16 cellular contexts compared by ENCODE assay signal in the genomic region with DNA sequence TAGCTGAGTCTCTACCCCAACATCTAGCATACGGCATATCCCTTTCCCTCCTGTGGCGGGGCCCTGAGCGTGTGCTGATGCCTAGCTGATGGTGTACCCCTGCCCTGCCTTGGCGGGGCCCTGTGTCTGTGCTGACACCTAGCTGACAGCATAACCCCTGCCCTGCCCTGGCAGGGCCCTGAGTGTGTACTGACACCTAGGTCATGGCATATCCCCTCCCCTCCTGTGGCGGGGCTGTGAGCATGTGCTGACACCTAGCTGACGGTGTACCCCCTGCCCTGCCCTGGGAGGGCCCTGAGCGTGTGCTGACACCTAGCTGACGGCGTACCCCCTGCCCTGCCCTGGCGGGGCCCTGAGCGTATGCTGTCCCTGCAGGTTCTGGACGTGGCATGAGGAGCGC.
"Had no signal": no experiment of that assay in that cellular context is flagged by ENCODE, and none has a peak within 500 bp of the region (broad histone marks: within the 10 kb centered on the region; RNA-seq: fewer than 3 reads in every experiment).

No MANE protein-coding gene starts in this region.

- H3K9me3 Mint-ChIP-seq: brain; naive thymus-derived CD8-positive, alpha-beta T cell had no signal

- H3K27me3 Mint-ChIP-seq: brain; naive thymus-derived CD8-positive, alpha-beta T cell had no signal

- DNase-seq: activated gamma-delta T cell; central memory CD4-positive, alpha-beta T cell; effector CD4-positive, alpha-beta T cell; foreskin fibroblast; hippocampal formation; kidney; left ventricle myocardium inferior; mucosa of descending colon; posterior cingulate gyrus; retina; stimulated activated CD4-positive, alpha-beta T cell treated with anti-CD3 and anti-CD28 coated beads, Interleukin-12 subunit alpha, Interleukin-12 subunit beta, amount 100 ng/mL, for 4 hours; SW 1271; T1000; upper lobe of left lung had no signal

- H3K4me1 Mint-ChIP-seq: brain had no signal

- H3K36me3 Mint-ChIP-seq: brain had no signal

- ATAC-seq: mucosa of descending colon had no signal

- H3K4me3 Mint-ChIP-seq: brain had no signal
